12 cellular contexts compared by ENCODE assay signal in genomic region chr6:14787677-14788076, GRCh38.
A peak's percentile ranks its signal among the peaks of the same experiment; 100 is the strongest.
DNase-seq lines count a peak whose midpoint lies in the region; ATAC-seq and TF ChIP-seq lines count a peak whose summit lies in the region.
"Had no signal": no experiment of that assay in that cellular context is flagged by ENCODE, and none has a peak within 500 bp of the region (broad histone marks: within the 10 kb centered on the region; RNA-seq: fewer than 3 reads in every experiment).

No MANE protein-coding gene starts in this region.

- no peak overlapping the region for H2BK20ac ChIP-seq in IMR-90 (ENCODE audit: low read depth, low read length)

- 100% methylated on average over 1 of the region's 2 CpGs; no CpG with 5 or more reads in 1 of the 2 experiments for WGBS in IMR-90 (ENCODE audit: extremely low coverage in 2 of 2, insufficient read length in 1 of 2), 2 experiments
- WGBS in mesendoderm (ENCODE audit: extremely low coverage, insufficient coverage, low lambda C conversion rate) = no CpG with 5 or more reads among the region's 2 CpGs

- no peak for ATAC-seq in IMR-90 (ENCODE audit: low read depth)
- no peak for ATAC-seq in GM18873 (IDR thresholded peaks at IDR 0.05; ENCODE audit: low FRiP score, unreplicated experiment)
- no peak for ATAC-seq in HG02884 (IDR thresholded peaks at IDR 0.05; ENCODE audit: unreplicated experiment)
- ATAC-seq: A549, SK-N-SH treated with all-trans-retinoic acid at 6 μM for 48 hours had no signal

- H3K18ac ChIP-seq in IMR-90 (ENCODE audit: low read depth, low read length) = peak overlapping the region; percentile 10; the same call in 1 of the 2 replicates
- H3K18ac ChIP-seq in mesendoderm (ENCODE audit: low read length) = no peak overlapping the region

- TF ChIP-seq CTCF in BJ (IDR thresholded peaks at IDR 0.05; ENCODE audit: insufficient read depth, low read depth, low read length) (peak; percentile 3; the same call in 1 of the 2 replicates), IMR-90 (conservative IDR thresholded peaks at IDR 0.05; ENCODE audit: low read depth, low read length) (no peak)

- H3K9me1 ChIP-seq in IMR-90 (ENCODE audit: insufficient read depth, low read length) = peaks cover 4% of the 10 kb centered on the region; the same call in 1 of the 2 replicates

- H2BK5ac ChIP-seq in IMR-90 (ENCODE audit: low read depth, low read length, poor library complexity, severe bottlenecking) (no peak overlapping the region), mesendoderm (ENCODE audit: low read length) (no peak overlapping the region)

- H3K79me1 ChIP-seq in IMR-90 (ENCODE audit: low read depth in 1 of 2, low read length in 2 of 2) (no peaks in the 10 kb centered on the region), mesendoderm (ENCODE audit: low read length) (no peaks in the 10 kb centered on the region)

- POLR2A ChIA-PET in BJ (lab: Charles Lee) (no interaction called here), IMR-90 (lab: Charles Lee; ENCODE audit: unreplicated experiment) (no interaction called here)

- H4K20me1 ChIP-seq in IMR-90 (ENCODE audit: insufficient read depth, low read length) = no peaks in the 10 kb centered on the region

- no peak overlapping the region for H4K8ac ChIP-seq in IMR-90 (ENCODE audit: low read depth in 2 of 2, low read length in 2 of 2)
- peak overlapping the region; percentile 39 for H4K8ac ChIP-seq in mesendoderm (ENCODE audit: low read depth, low read length)

- no peak for TF ChIP-seq POLR2A in IMR-90 (IDR thresholded peaks at IDR 0.05; ENCODE audit: low read depth, low read length)

- H3K4ac ChIP-seq in IMR-90 (ENCODE audit: low read depth, low read length) (no peak overlapping the region), mesendoderm (ENCODE audit: low read depth, low read length) (no peak overlapping the region)

- 0 out of 2 replicates have a peak overlapping the region, but pooled peaks have one; percentile 19 for H3K14ac ChIP-seq in IMR-90 (replicated peaks; ENCODE audit: low read depth, low read length)

- H2AFZ ChIP-seq in IMR-90 (replicated peaks; ENCODE audit: low read length, poor library complexity) = no peak overlapping the region

- H4K5ac ChIP-seq in IMR-90 (ENCODE audit: low read depth, low read length) (no peak overlapping the region), mesendoderm (ENCODE audit: low read length) (no peak overlapping the region)

- TF ChIP-seq RAD21 in IMR-90 (IDR thresholded peaks at IDR 0.05; ENCODE audit: low read length) = no peak

- H3K27me3 ChIP-seq in BJ (ENCODE audit: control insufficient read depth, insufficient read depth, low read length) (no peaks in the 10 kb centered on the region), IMR-90 (ENCODE audit: control insufficient read depth, insufficient read depth, low read length) (no peaks in the 10 kb centered on the region), mesendoderm (ENCODE audit: insufficient read depth, low read length, poor library complexity) (no peaks in the 10 kb centered on the region)

- H3K4me2 ChIP-seq in IMR-90 (ENCODE audit: low read depth, low read length) (no peak overlapping the region), mesendoderm (ENCODE audit: low read length) (no peak overlapping the region)
- H3K4me2 ChIP-seq: A549 had no signal

- no TSS peak for BruUV-seq in IMR-90 (replicated peaks; lab: Mats Ljungman, UMichigan)

- H3K27ac ChIP-seq in IMR-90 (ENCODE audit: insufficient read depth, low read length) (no peak overlapping the region), SK-N-MC (peak overlapping the region; percentile 67; the same call in 1 of the 2 replicates), mesendoderm (ENCODE audit: low read depth, low read length) (no peak overlapping the region)
- H3K27ac ChIP-seq: A549 had no signal

- CTCF ChIA-PET in BJ (lab: Yijun Ruan, JAX) (no interaction called here), IMR-90 (lab: Yijun Ruan, JAX) (no interaction called here)

- intact Hi-C loops in IMR-90 (cut with micrococcal nuclease) = no loop called here

- H2BK120ac ChIP-seq in IMR-90 (ENCODE audit: low read depth, low read length) = no peak overlapping the region
- H2BK120ac ChIP-seq in mesendoderm (ENCODE audit: low read depth, low read length) = peak overlapping the region; percentile 45

- H2BK15ac ChIP-seq in IMR-90 (ENCODE audit: low read depth, low read length) (no peak overlapping the region), mesendoderm (replicated peaks; ENCODE audit: low read depth) (no peak overlapping the region)

- H3K56ac ChIP-seq in IMR-90 (ENCODE audit: extremely low read depth, insufficient read depth, low read length) = no peak overlapping the region
- H3K56ac ChIP-seq in mesendoderm (ENCODE audit: low read length) = no peak overlapping the region

- in situ Hi-C loops in IMR-90 (cut with MboI; ENCODE audit: low sequenced_read_pairs) = no loop called here

- DNase-seq in BJ (ENCODE audit: low read depth) = no peak
- DNase-seq in IMR-90 = no peak
- DNase-seq in SK-N-MC (ENCODE audit: low read depth, low spot score) = no peak
- no peak for DNase-seq in mesendoderm
- no peak for DNase-seq in NCI-H1694 treated with DMSO at 0.1 percent for 48 hours (lab: John Stamatoyannopoulos, UW)
- DNase-seq: CD4-positive, alpha-beta T cell; DND-41; NCI-H146 had no signal

- H3K9ac ChIP-seq in IMR-90 (ENCODE audit: low read depth, low read length) = no peak overlapping the region
- H3K9ac ChIP-seq in SK-N-MC (ENCODE audit: insufficient read length) = no peak overlapping the region
- H3K9ac ChIP-seq in mesendoderm (ENCODE audit: low read length) = no peak overlapping the region

- no peak overlapping the region for H2AK9ac ChIP-seq in IMR-90 (replicated peaks; ENCODE audit: low read depth, low read length, poor library complexity)

- no peaks in the 10 kb centered on the region for H3K79me2 ChIP-seq in mesendoderm (ENCODE audit: control insufficient read depth, insufficient read depth, low read length)

- H3K9me3 ChIP-seq in IMR-90 (ENCODE audit: control insufficient read depth, insufficient read depth, low read length) = no peaks in the 10 kb centered on the region
- no peaks in the 10 kb centered on the region for H3K9me3 ChIP-seq in SK-N-MC (ENCODE audit: low read depth, low read length)
- H3K9me3 ChIP-seq: A549 had no signal

- H3K4me1 ChIP-seq in IMR-90 (ENCODE audit: control insufficient read depth, insufficient read depth, low read length) = peaks cover 5% of the 10 kb centered on the region
- H3K4me1 ChIP-seq in mesendoderm (ENCODE audit: control insufficient read depth, low read depth, low read length) = peaks cover 16% of the 10 kb centered on the region
- H3K4me1 ChIP-seq: A549 had no signal

- no peak overlapping the region for H3K4me3 ChIP-seq in BJ (ENCODE audit: low read depth, low read length)
- H3K4me3 ChIP-seq in IMR-90 (ENCODE audit: insufficient read depth, low read depth, low read length) = no peak overlapping the region
- H3K4me3 ChIP-seq in SK-N-MC = no peak overlapping the region
- no peak overlapping the region for H3K4me3 ChIP-seq in mesendoderm (ENCODE audit: low read length)
- H3K4me3 ChIP-seq: A549 had no signal

- H3K36me3 ChIP-seq in BJ (ENCODE audit: control insufficient read depth, insufficient read depth, low read length) (no peaks in the 10 kb centered on the region), IMR-90 (ENCODE audit: control insufficient read depth, insufficient read depth, low read length) (no peaks in the 10 kb centered on the region), SK-N-MC (ENCODE audit: insufficient read depth, low read length) (no peaks in the 10 kb centered on the region), mesendoderm (ENCODE audit: control insufficient read depth, insufficient read depth, low read length) (no peaks in the 10 kb centered on the region)

- no peak overlapping the region for H3K23ac ChIP-seq in IMR-90 (ENCODE audit: low read depth, low read length)
- no peak overlapping the region for H3K23ac ChIP-seq in mesendoderm (ENCODE audit: low read length)

- H4K91ac ChIP-seq in IMR-90 (ENCODE audit: insufficient read depth, low read depth, low read length) = no peak overlapping the region

- H2AK5ac ChIP-seq in IMR-90 (ENCODE audit: low read depth, low read length) = no peak overlapping the region
- no peak overlapping the region for H2AK5ac ChIP-seq in mesendoderm (ENCODE audit: low read length)

- dilution Hi-C loops in IMR-90 (cut with HindIII; ENCODE audit: low sequenced_read_pairs, unreplicated experiment) = no loop called here

TF ChIP-seq in IMR-90, 13 proteins besides CTCF, POLR2A, EP300 and RAD21:
- TF ChIP-seq RFX5 (IDR thresholded peaks at IDR 0.05; ENCODE audit: low read depth, low read length) (no peak), SMC3 (IDR thresholded peaks at IDR 0.05; ENCODE audit: low read depth, low read length) (no peak), FOS (IDR thresholded peaks at IDR 0.05; ENCODE audit: low read depth, low read length) (no peak), RCOR1 (IDR thresholded peaks at IDR 0.05; ENCODE audit: insufficient replicate concordance, low read length) (no peak), MAZ (IDR thresholded peaks at IDR 0.05; ENCODE audit: borderline replicate concordance, low read depth, low read length) (no peak), CEBPB (IDR thresholded peaks at IDR 0.05; ENCODE audit: low read depth, low read length) (no peak), MAFK (IDR thresholded peaks at IDR 0.05; ENCODE audit: low read depth, low read length) (no peak), ELK1 (IDR thresholded peaks at IDR 0.05; ENCODE audit: borderline replicate concordance, low read depth, low read length) (no peak), NFE2L2 (IDR thresholded peaks at IDR 0.05; ENCODE audit: low read depth, low read length) (no peak), MXI1 (IDR thresholded peaks at IDR 0.05; ENCODE audit: borderline replicate concordance, low read depth, low read length) (no peak), CHD1 (IDR thresholded peaks at IDR 0.05; ENCODE audit: low read depth, low read length) (no peak), BHLHE40 (IDR thresholded peaks at IDR 0.05; ENCODE audit: low read depth, low read length) (no peak), USF2 (IDR thresholded peaks at IDR 0.05; ENCODE audit: low read depth, low read length) (no peak)
